ENCODE assay signal across 25 cellular contexts in genomic region chr6:162229093-162229492, GRCh38.
"Had no signal": no experiment of that assay in that cellular context is flagged by ENCODE, and none has a peak within 500 bp of the region (broad histone marks: within the 10 kb centered on the region; RNA-seq: fewer than 3 reads in every experiment).

No MANE protein-coding gene starts in this region.

- H3K4me1 Mint-ChIP-seq: endodermal cell had no signal

- H3K27ac ChIP-seq: colonic mucosa, coronary artery, epithelial cell of prostate, esophagus muscularis mucosa, esophagus squamous epithelium, foreskin keratinocyte, gastrocnemius medialis, gastroesophageal sphincter, hepatocyte had no signal

- H3K27ac Mint-ChIP-seq: dendritic cell treated with granulocyte-macrophage colony-stimulating factor and Interleukin-4, amounts not matched to agents 40 ng/mL and 50 ng/mL, for 4 days; endodermal cell had no signal

- H3K4me3 Mint-ChIP-seq: dendritic cell treated with granulocyte-macrophage colony-stimulating factor and Interleukin-4, amounts not matched to agents 40 ng/mL and 50 ng/mL, for 4 days; effector memory CD8-positive, alpha-beta T cell; endodermal cell had no signal

- ATAC-seq: effector memory CD8-positive, alpha-beta T cell; esophagus mucosa; foreskin keratinocyte; gastrocnemius medialis; gastroesophageal sphincter; heart left ventricle; heart right ventricle had no signal

- DNase-seq: colonic mucosa; cortex of kidney; dermis blood vessel endothelial cell; dorsolateral prefrontal cortex; effector CD4-positive, alpha-beta T cell; effector CD8-positive, alpha-beta T cell; effector memory CD4-positive, alpha-beta T cell; effector memory CD8-positive, alpha-beta T cell; endodermal cell; erythroblast; esophagus squamous epithelium; foreskin fibroblast; foreskin keratinocyte; foreskin melanocyte; gastrocnemius medialis; glutamatergic neuron; heart left ventricle; heart right ventricle had no signal

- H3K27me3 Mint-ChIP-seq: dendritic cell treated with granulocyte-macrophage colony-stimulating factor and Interleukin-4, amounts not matched to agents 40 ng/mL and 50 ng/mL, for 4 days; effector memory CD8-positive, alpha-beta T cell had no signal

- H3K9me3 Mint-ChIP-seq: dendritic cell treated with granulocyte-macrophage colony-stimulating factor and Interleukin-4, amounts not matched to agents 40 ng/mL and 50 ng/mL, for 4 days; endodermal cell had no signal
